19 cellular contexts compared by ENCODE assay signal in the genomic region with DNA sequence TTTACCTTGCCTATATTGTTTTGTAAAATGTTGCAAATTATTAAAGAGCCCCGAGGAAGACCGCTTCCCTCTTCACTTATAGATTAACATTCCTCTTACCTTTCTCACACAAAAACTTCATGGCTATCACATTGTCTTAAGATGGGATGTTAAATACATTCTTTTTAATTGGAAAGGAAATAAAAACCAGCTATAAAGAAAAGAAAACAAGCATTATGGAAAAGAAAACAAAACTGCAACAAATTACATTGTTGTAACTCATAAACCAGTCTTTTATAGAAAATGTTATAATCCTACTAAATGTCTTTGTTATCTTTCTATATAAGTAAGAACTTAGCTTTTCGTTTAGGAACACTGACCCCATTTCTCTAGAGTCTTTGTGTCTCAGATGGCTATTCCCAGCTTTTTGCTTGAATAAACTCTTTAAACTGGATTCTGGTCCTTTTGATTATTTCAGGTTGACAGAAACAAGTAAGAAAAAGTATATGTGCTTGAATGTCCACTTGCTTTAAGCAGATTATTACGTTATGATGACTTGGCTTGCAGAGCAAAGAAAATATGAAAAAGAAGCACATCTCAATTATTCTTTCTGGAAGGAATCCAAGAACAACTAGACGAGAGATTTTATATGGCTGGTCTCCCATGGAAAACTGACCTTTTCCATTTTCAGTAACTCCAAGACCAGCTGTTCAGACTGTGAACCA.
DNase-seq lines count a peak whose midpoint lies in the region; TF ChIP-seq lines count a peak whose summit lies in the region.
"Had no signal": no experiment of that assay in that cellular context is flagged by ENCODE, and none has a peak within 500 bp of the region (broad histone marks: within the 10 kb centered on the region; RNA-seq: fewer than 3 reads in every experiment).

No MANE protein-coding gene starts in this region.

- H3K36me3 ChIP-seq in SK-N-SH (replicated peaks in 1 of 2; ENCODE audit: control insufficient read depth in 1 of 2, insufficient read depth in 2 of 2, low read length in 1 of 2) (no peaks in the 10 kb centered on the region), endodermal cell (ENCODE audit: control insufficient read depth, insufficient read depth, low read length) (no peaks in the 10 kb centered on the region)
- H3K36me3 ChIP-seq: HAP-1, left ventricle myocardium inferior, prostate gland, spleen, suprapubic skin had no signal

- H3K4me1 ChIP-seq in SK-N-SH (ENCODE audit: control insufficient read depth in 1 of 2, insufficient read depth in 2 of 2, low read depth in 1 of 2, low read length in 1 of 2) (no peaks in the 10 kb centered on the region; a peak in 2 of 4 replicates), endodermal cell (ENCODE audit: control insufficient read depth, insufficient read depth, low read length) (no peaks in the 10 kb centered on the region)
- H3K4me1 ChIP-seq: Caco-2, foreskin keratinocyte, left ventricle myocardium inferior, prostate gland, spleen, suprapubic skin had no signal

- DNase-seq in NCI-H1092 treated with DMSO at 0.1 percent for 48 hours (lab: John Stamatoyannopoulos, UW) (peak; percentile 57), SK-N-SH (peak; percentile 38), endodermal cell (no peak), osteocyte (ENCODE audit: extremely low spot score, unreplicated experiment) (no peak), T-helper 9 cell (no peak), immature natural killer cell (no peak)
- no peak for DNase-seq in stimulated activated CD4-positive, alpha-beta T cell treated with anti-CD3 and anti-CD28 coated beads, Interleukin-2, amount 100 ng/mL, for 48 hours
- DNase-seq: activated naive CD4-positive, alpha-beta T cell; aorta; Caco-2; foreskin keratinocyte; left ventricle myocardium inferior; NCI-H226; spleen had no signal

- no peak for TF ChIP-seq EP300 in SK-N-SH (IDR thresholded peaks at IDR 0.05; ENCODE audit: borderline replicate concordance in 1 of 2, low read depth in 1 of 2, low read length in 1 of 2)

- H3K36me3 Mint-ChIP-seq in endodermal cell (ENCODE audit: low read depth): peaks cover under 1% of the 10 kb centered on the region
- H3K36me3 Mint-ChIP-seq in osteocyte (ENCODE audit: unreplicated experiment): no peaks in the 10 kb centered on the region
- no peaks in the 10 kb centered on the region for H3K36me3 Mint-ChIP-seq in immature natural killer cell

- H3K4me3 Mint-ChIP-seq in endodermal cell: no peak overlapping the region
- no peak overlapping the region for H3K4me3 Mint-ChIP-seq in osteocyte (ENCODE audit: unreplicated experiment)
- no peak overlapping the region for H3K4me3 Mint-ChIP-seq in immature natural killer cell

- no peaks in the 10 kb centered on the region for H4K20me1 ChIP-seq in SK-N-SH (ENCODE audit: insufficient read depth)

- H3F3A ChIP-seq in SK-N-SH (replicated peaks; ENCODE audit: insufficient read depth): no peaks in the 10 kb centered on the region

- POLR2A ChIA-PET in SK-N-SH (lab: Yijun Ruan, JAX): no interaction called here

- H3K9ac ChIP-seq in SK-N-SH (no peak overlapping the region), endodermal cell (ENCODE audit: extremely low read depth, low read length, poor library complexity, severe bottlenecking) (no peak overlapping the region)

- TF ChIP-seq CTCF in SK-N-SH (IDR thresholded peaks at IDR 0.05) (no peak), endodermal cell (conservative IDR thresholded peaks at IDR 0.05) (no peak), osteocyte (IDR thresholded peaks at IDR 0.05) (no peak)

- H3K4me1 Mint-ChIP-seq in endodermal cell: peaks cover 17% of the 10 kb centered on the region
- peaks cover 25% of the 10 kb centered on the region for H3K4me1 Mint-ChIP-seq in osteocyte (ENCODE audit: unreplicated experiment)
- H3K4me1 Mint-ChIP-seq in immature natural killer cell: no peaks in the 10 kb centered on the region

- no peak overlapping the region for H3K4me2 ChIP-seq in SK-N-SH

- CTCF ChIA-PET in SK-N-SH (lab: Yijun Ruan, JAX): interaction anchor here (1.1 to 1.6 kb wide), 4 partner anchors 31 to 534 kb away, joined by 3 read pairs; no protein-coding TSS in a partner anchor

- no peaks in the 10 kb centered on the region for H3K79me2 ChIP-seq in SK-N-SH (ENCODE audit: insufficient read depth)

- H3K9me2 ChIP-seq in SK-N-SH: no peaks in the 10 kb centered on the region

- H3K9me3 ChIP-seq in SK-N-SH: peaks cover 16% of the 10 kb centered on the region; the same call in 1 of the 2 replicates
- peaks cover 12% of the 10 kb centered on the region for H3K9me3 ChIP-seq in endodermal cell (ENCODE audit: control insufficient read depth, low read length)
- H3K9me3 ChIP-seq: Caco-2, prostate gland, suprapubic skin had no signal

- no peaks in the 10 kb centered on the region for H3K27me3 ChIP-seq in SK-N-SH (ENCODE audit: insufficient read depth)
- H3K27me3 ChIP-seq in endodermal cell (ENCODE audit: control insufficient read depth, insufficient read depth, low read length, poor library complexity, severe bottlenecking): no peaks in the 10 kb centered on the region
- H3K27me3 ChIP-seq: foreskin keratinocyte, spleen, suprapubic skin had no signal

- peak overlapping the region; percentile 28 for H3K27ac Mint-ChIP-seq in endodermal cell
- H3K27ac Mint-ChIP-seq in osteocyte (ENCODE audit: unreplicated experiment): peak overlapping the region; percentile 13
- H3K27ac Mint-ChIP-seq in immature natural killer cell: no peak overlapping the region

- WGBS in SK-N-SH (ENCODE audit: low lambda C conversion rate): 30% methylated on average over 5 of the region's 5 CpGs
- WGBS in endodermal cell (ENCODE audit: insufficient coverage in 1 of 2, insufficient read length in 1 of 2), 2 experiments: 80 to 90% methylated on average over 2 to 5 of the region's 5 CpGs

- H3K4me3 ChIP-seq in SK-N-SH (ENCODE audit: low read depth in 2 of 2, low read length in 1 of 2) (no peak overlapping the region), endodermal cell (ENCODE audit: low read length) (no peak overlapping the region)
- H3K4me3 ChIP-seq: coronary artery, HAP-1, left ventricle myocardium inferior, prostate gland, spleen, suprapubic skin had no signal

- H2AFZ ChIP-seq in SK-N-SH (ENCODE audit: low read depth): no peak overlapping the region

- H3K27me3 Mint-ChIP-seq in endodermal cell (ENCODE audit: insufficient read depth) (no peaks in the 10 kb centered on the region), osteocyte (ENCODE audit: unreplicated experiment) (no peaks in the 10 kb centered on the region), immature natural killer cell (ENCODE audit: low read depth in 3 of 3) (peaks cover 0 to 3% (median 1%) of the 10 kb centered on the region in 3 donors)

- H3K27ac ChIP-seq in SK-N-SH (ENCODE audit: low read depth in 2 of 2, low read length in 1 of 2) (peak overlapping the region in 1 of 2 experiments; percentile 11; a peak in 1 of 4 replicates), endodermal cell (ENCODE audit: low read depth, low read length) (no peak overlapping the region)
- H3K27ac ChIP-seq: coronary artery, foreskin keratinocyte, HL-60, left ventricle myocardium inferior, prostate gland, spleen, suprapubic skin had no signal

- H3K9me3 Mint-ChIP-seq in endodermal cell: peaks cover 14% of the 10 kb centered on the region
- H3K9me3 Mint-ChIP-seq in osteocyte (ENCODE audit: unreplicated experiment): no peaks in the 10 kb centered on the region
- H3K9me3 Mint-ChIP-seq in immature natural killer cell: no peaks in the 10 kb centered on the region

- no peak for TF ChIP-seq RAD21 in SK-N-SH (IDR thresholded peaks at IDR 0.05; ENCODE audit: low read length)

TF ChIP-seq in SK-N-SH, 30 proteins besides CTCF, POLR2A, EP300 and RAD21 (continues in another document):
- no peak for TF ChIP-seq FOXJ3 (CRISPR knock-in tag; IDR thresholded peaks at IDR 0.05)
- TF ChIP-seq NRF1 (IDR thresholded peaks at IDR 0.05; ENCODE audit: low read depth, low read length): no peak
- TF ChIP-seq EZH2phosphoT487 (IDR thresholded peaks at IDR 0.05; ENCODE audit: borderline replicate concordance, low read depth): no peak
- TF ChIP-seq RCOR1 (IDR thresholded peaks at IDR 0.05; ENCODE audit: low read length): no peak
- TF ChIP-seq SMC3 (IDR thresholded peaks at IDR 0.05; ENCODE audit: low read depth, low read length): no peak
- TF ChIP-seq, protein P1, sequence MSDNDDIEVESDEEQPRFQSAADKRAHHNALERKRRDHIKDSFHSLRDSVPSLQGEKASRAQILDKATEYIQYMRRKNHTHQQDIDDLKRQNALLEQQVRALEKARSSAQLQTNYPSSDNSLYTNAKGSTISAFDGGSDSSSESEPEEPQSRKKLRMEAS (IDR thresholded peaks at IDR 0.05; ENCODE audit: low read depth): no peak
- TF ChIP-seq POLR2AphosphoS5 (IDR thresholded peaks at IDR 0.05; ENCODE audit: low read depth, low read length): no peak
- TF ChIP-seq SIN3A (IDR thresholded peaks at IDR 0.05; ENCODE audit: borderline replicate concordance, low read depth, low read length): no peak
- no peak for TF ChIP-seq GABPA (IDR thresholded peaks at IDR 0.05; ENCODE audit: low read depth)
- TF ChIP-seq YY1 (IDR thresholded peaks at IDR 0.05; ENCODE audit: low read depth): no peak
- no peak for TF ChIP-seq JUND (IDR thresholded peaks at IDR 0.05)
- TF ChIP-seq NFIC (IDR thresholded peaks at IDR 0.05; ENCODE audit: borderline replicate concordance): no peak
- no peak for TF ChIP-seq TEAD4 (IDR thresholded peaks at IDR 0.05; ENCODE audit: borderline replicate concordance, insufficient read depth)
- TF ChIP-seq TAF1 (IDR thresholded peaks at IDR 0.05; ENCODE audit: borderline replicate concordance, low read depth, low read length): no peak
- no peak for TF ChIP-seq CHD2 (IDR thresholded peaks at IDR 0.05; ENCODE audit: low read length, partially characterized antibody)
- TF ChIP-seq, protein P2, sequence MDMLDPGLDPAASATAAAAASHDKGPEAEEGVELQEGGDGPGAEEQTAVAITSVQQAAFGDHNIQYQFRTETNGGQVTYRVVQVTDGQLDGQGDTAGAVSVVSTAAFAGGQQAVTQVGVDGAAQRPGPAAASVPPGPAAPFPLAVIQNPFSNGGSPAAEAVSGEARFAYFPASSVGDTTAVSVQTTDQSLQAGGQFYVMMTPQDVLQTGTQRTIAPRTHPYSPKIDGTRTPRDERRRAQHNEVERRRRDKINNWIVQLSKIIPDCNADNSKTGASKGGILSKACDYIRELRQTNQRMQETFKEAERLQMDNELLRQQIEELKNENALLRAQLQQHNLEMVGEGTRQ (IDR thresholded peaks at IDR 0.05; ENCODE audit: borderline replicate concordance, low read depth, low read length): no peak
- no peak for TF ChIP-seq MEF2A (IDR thresholded peaks at IDR 0.05; ENCODE audit: borderline replicate concordance, low read depth)

Comparison
In these comparisons a context has a peak if more than half of its experiments do, and no peak if none do; other contexts are left out.
1. DNase-seq: peak in NCI-H1092 treated with DMSO at 0.1 percent for 48 hours (single experiment) and SK-N-SH (single experiment); none in endodermal cell (single experiment), osteocyte (single experiment), stimulated activated CD4-positive, alpha-beta T cell treated with anti-CD3 and anti-CD28 coated beads, Interleukin-2, amount 100 ng/mL, for 48 hours (0 of 2), T-helper 9 cell (single experiment) and immature natural killer cell (0 of 3).
2. H3K27ac Mint-ChIP-seq: peak in endodermal cell (single experiment) and osteocyte (single experiment); none in immature natural killer cell (0 of 6).